Comparison of ENCODE assay signal across 13 cellular contexts in genomic region chr5:151218177-151218576, GRCh38. TPM values are rescaled to one million over a fixed set of nuclear protein-coding genes. Genes with fewer than 3 reads are reported as not detected.
A peak's percentile ranks its signal among the peaks of the same experiment; 100 is the strongest.
DNase-seq lines count a peak whose midpoint lies in the region; ATAC-seq and TF ChIP-seq lines count a peak whose summit lies in the region.
"Had no signal": no experiment of that assay in that cellular context is flagged by ENCODE, and none has a peak within 500 bp of the region (broad histone marks: within the 10 kb centered on the region; RNA-seq: fewer than 3 reads in every experiment).

No MANE protein-coding gene starts in this region.

- H3K27me3 Mint-ChIP-seq in memory B cell: no peaks in the 10 kb centered on the region

- H3K4me3 ChIP-seq in SU-DHL-6 (ENCODE audit: insufficient read depth, low read length, poor library complexity, severe bottlenecking): peak overlapping the region; percentile 71
- no peak overlapping the region for H3K4me3 ChIP-seq in stomach smooth muscle (ENCODE audit: low read length in 2 of 2)

- DNase-seq in activated naive CD4-positive, alpha-beta T cell treated with anti-CD3 and anti-CD28 coated beads, Interleukin-2, amount 50 U/mL, for 72 hours (ENCODE audit: low spot score in 2 of 2): no peak
- no peak for DNase-seq in activated naive CD4-positive, alpha-beta T cell treated with anti-CD3 and anti-CD28 coated beads, Interleukin-2, amount 50 U/mL, for 16 hours
- no peak for DNase-seq in memory B cell (ENCODE audit: low spot score in 2 of 2)
- DNase-seq in NCI-H774 (lab: John Stamatoyannopoulos, UW): no peak
- no peak for DNase-seq in stimulated activated CD4-positive, alpha-beta T cell treated with anti-CD3 and anti-CD28 coated beads, Interleukin-15, amount 100 ng/mL, for 24 hours
- DNase-seq: endodermal cell, foreskin melanocyte, NCI-H2171 treated with DMSO at 0.1 percent for 48 hours, SK-N-SH had no signal

- H3K36me3 Mint-ChIP-seq in activated naive CD4-positive, alpha-beta T cell treated with anti-CD3 and anti-CD28 coated beads, Interleukin-2, amount 50 U/mL, for 72 hours: peaks cover 28 to 49% of the 10 kb centered on the region in 2 donors
- H3K36me3 Mint-ChIP-seq in memory B cell: peaks cover 29% of the 10 kb centered on the region
- H3K36me3 Mint-ChIP-seq: WTC11 had no signal

- ATAC-seq in activated naive CD4-positive, alpha-beta T cell treated with anti-CD3 and anti-CD28 coated beads, Interleukin-2, amount 50 U/mL, for 72 hours: no peak
- no peak for ATAC-seq in memory B cell (ENCODE audit: low read depth)
- no peak for ATAC-seq in HG02870 (IDR thresholded peaks at IDR 0.05; ENCODE audit: unreplicated experiment)
- ATAC-seq: WTC11 had no signal

- H3K36me3 ChIP-seq in SU-DHL-6 (ENCODE audit: low read length) (peaks cover 8% of the 10 kb centered on the region; the same call in 1 of the 2 replicates), stomach smooth muscle (ENCODE audit: control insufficient read depth in 2 of 2, insufficient read depth in 2 of 2, low read length in 2 of 2) (peaks cover 5 to 8% of the 10 kb centered on the region in 2 donors)

- H3F3A ChIP-seq in SU-DHL-6 (ENCODE audit: insufficient read depth): peaks cover 94% of the 10 kb centered on the region

- H2AFZ ChIP-seq in SU-DHL-6 (ENCODE audit: low read depth, low read length, severe bottlenecking): no peak overlapping the region

- H3K79me2 ChIP-seq in SU-DHL-6 (ENCODE audit: insufficient read depth, low read length): peaks cover 83% of the 10 kb centered on the region

- peaks cover 85% of the 10 kb centered on the region for H3K4me1 ChIP-seq in stomach smooth muscle (ENCODE audit: control insufficient read depth, insufficient read depth, low read length)

- H3K27me3 ChIP-seq in SU-DHL-6 (ENCODE audit: low read length) (no peaks in the 10 kb centered on the region), stomach smooth muscle (ENCODE audit: control insufficient read depth in 1 of 2, insufficient read depth in 2 of 2, low read length in 2 of 2) (no peaks in the 10 kb centered on the region)

- H3K4me3 Mint-ChIP-seq in memory B cell: no peak overlapping the region
- H3K4me3 Mint-ChIP-seq: endodermal cell, WTC11 had no signal

- no peak for TF ChIP-seq CTCF in SU-DHL-6 (IDR thresholded peaks at IDR 0.05; ENCODE audit: insufficient read depth, low read length, poor library complexity, severe bottlenecking)

- peak overlapping the region; percentile 96 for H3K4me2 ChIP-seq in SU-DHL-6 (ENCODE audit: low read depth, low read length, poor library complexity, severe bottlenecking)
- H3K4me2 ChIP-seq: SK-N-SH had no signal

- H3K9me3 ChIP-seq in SU-DHL-6 (ENCODE audit: insufficient read depth, low read length) (no peaks in the 10 kb centered on the region), stomach smooth muscle (ENCODE audit: control insufficient read depth in 2 of 2, low read length in 2 of 2) (no peaks in the 10 kb centered on the region)
- H3K9me3 ChIP-seq: SK-N-SH had no signal

- H3K4me1 Mint-ChIP-seq in memory B cell: peaks cover 79% of the 10 kb centered on the region

- no peaks in the 10 kb centered on the region for H3K9me2 ChIP-seq in SU-DHL-6 (replicated peaks; ENCODE audit: insufficient read depth, low read length)
- H3K9me2 ChIP-seq: SK-N-SH had no signal

- H3K9ac ChIP-seq in SU-DHL-6 (ENCODE audit: low read length) (peak overlapping the region; percentile 96), stomach smooth muscle (ENCODE audit: low read length in 2 of 2) (no peak overlapping the region)
- H3K9ac ChIP-seq: SK-N-SH had no signal

- H3K27ac Mint-ChIP-seq in activated naive CD4-positive, alpha-beta T cell treated with anti-CD3 and anti-CD28 coated beads, Interleukin-2, amount 50 U/mL, for 72 hours: peak overlapping the region; percentile 82 to 86
- peak overlapping the region; percentile 38 for H3K27ac Mint-ChIP-seq in memory B cell
- H3K27ac Mint-ChIP-seq: endodermal cell, WTC11 had no signal

- peak overlapping the region; percentile 98 for H3K27ac ChIP-seq in SU-DHL-6 (ENCODE audit: low read depth, low read length)
- H3K27ac ChIP-seq in stomach smooth muscle (ENCODE audit: low read length): peak overlapping the region; percentile 64

- H4K20me1 ChIP-seq in SU-DHL-6 (ENCODE audit: low read depth, low read length): no peaks in the 10 kb centered on the region

- no peaks in the 10 kb centered on the region for H3K9me3 Mint-ChIP-seq in activated naive CD4-positive, alpha-beta T cell treated with anti-CD3 and anti-CD28 coated beads, Interleukin-2, amount 50 U/mL, for 72 hours
- no peaks in the 10 kb centered on the region for H3K9me3 Mint-ChIP-seq in memory B cell
- H3K9me3 Mint-ChIP-seq: endodermal cell, WTC11 had no signal

RNA-seq across cellular contexts. Expression of gene CCDC69, which starts 5.7 kb away (rescaled TPM):
- total RNA-seq in activated naive CD4-positive, alpha-beta T cell treated with anti-CD3 and anti-CD28 coated beads, Interleukin-2, amount 50 U/mL, for 72 hours: 10 to 100 TPM; 21.0 to 23.8 TPM

RNA-seq across cellular contexts. Expression of gene GM2A, which starts 34.8 kb away (rescaled TPM):
- 10 to 100 TPM; 36.8 to 85.2 TPM for total RNA-seq in activated naive CD4-positive, alpha-beta T cell treated with anti-CD3 and anti-CD28 coated beads, Interleukin-2, amount 50 U/mL, for 72 hours
